ENCODE assay signal across 20 cellular contexts in genomic region chr16:84563316-84563715, GRCh38. TPM values are rescaled to one million over a fixed set of nuclear protein-coding genes. Genes with fewer than 3 reads are reported as not detected.
DNase-seq lines count a peak whose midpoint lies in the region; ATAC-seq, FAIRE-seq and TF ChIP-seq lines count a peak whose summit lies in the region.
"Had no signal": no experiment of that assay in that cellular context is flagged by ENCODE, and none has a peak within 500 bp of the region (broad histone marks: within the 10 kb centered on the region; RNA-seq: fewer than 3 reads in every experiment).

No MANE protein-coding gene starts in this region.

- WGBS in GM12878 (ENCODE audit: insufficient coverage, insufficient replicate concordance, low lambda C conversion rate, missing lambda C conversion rate): 100% methylated on average over 2 of the region's 2 CpGs
- 94 to 100% (median 97%) methylated on average over 2 of the region's 2 CpGs for WGBS in spleen, 5 donors
- WGBS in esophagus squamous epithelium, 2 donors: no CpG with 5 or more reads among the region's 2 CpGs

- DNase-seq in activated CD8-positive, alpha-beta memory T cell treated with anti-CD3 and anti-CD28 coated beads, Interleukin-2, amount 10 ng/mL, durations not matched to agents 7 days and 5 days: no peak
- DNase-seq in activated CD8-positive, alpha-beta memory T cell treated with anti-CD3 and anti-CD28 coated beads, Interleukin-2, amount 50 U/mL, for 48 hours: no peak
- DNase-seq in GM12878 (ENCODE audit: low read depth, low spot score) (no peak), spleen (peak; percentile 27), OCI-M1 (lab: John Stamatoyannopoulos, UW) (no peak), esophagus squamous epithelium (lab: John Stamatoyannopoulos, UW) (no peak)
- DNase-seq in stimulated activated CD4-positive, alpha-beta T cell treated with anti-CD3 and anti-CD28 coated beads, Interleukin-4, amount 100 ng/mL, for 24 hours: no peak
- DNase-seq: activated CD4-positive, alpha-beta T cell treated with anti-CD3 and anti-CD28 coated beads for 4 hours; kidney glomerular epithelial cell; mammary epithelial cell; NCI-H1092; NCI-H1930; NCI-H226; retina; stimulated activated CD4-positive, alpha-beta T cell treated with anti-CD3 and anti-CD28 coated beads, Interleukin-4, amount 100 ng/mL, for 4 hours; transverse colon had no signal

- H3K4me1 Mint-ChIP-seq in activated CD8-positive, alpha-beta memory T cell treated with anti-CD3 and anti-CD28 coated beads, Interleukin-2, amount 10 ng/mL, durations not matched to agents 7 days and 5 days: peaks cover 14% of the 10 kb centered on the region

- H3K4me3 Mint-ChIP-seq in activated CD8-positive, alpha-beta memory T cell treated with anti-CD3 and anti-CD28 coated beads, Interleukin-2, amount 10 ng/mL, durations not matched to agents 7 days and 5 days: no peak overlapping the region
- H3K4me3 Mint-ChIP-seq: activated naive CD4-positive, alpha-beta T cell treated with anti-CD3 and anti-CD28 coated beads, Interleukin-2, amount 50 U/mL, for 24 hours had no signal

- RAD21 ChIA-PET in GM12878 (lab: Charles Lee; ENCODE audit: unreplicated experiment): interaction anchor here (0.6 to 1.8 kb wide), 8 partner anchors 24 to 53 kb away, joined by 3 to 6 read pairs (median 4); no protein-coding TSS in a partner anchor

- in situ Hi-C loops in GM12878 (cut with MboI): no loop called here

- TF ChIP-seq POLR2A in GM12878 (IDR thresholded peaks at IDR 0.05; ENCODE audit: low read depth, low read length) (no peak), spleen (IDR thresholded peaks at IDR 0.05) (no peak), esophagus squamous epithelium (IDR thresholded peaks at IDR 0.05) (no peak)

- TF ChIP-seq RAD21 in GM12878 (IDR thresholded peaks at IDR 0.05; ENCODE audit: insufficient read depth, low read depth, low read length): no peak

- H3K36me3 ChIP-seq in HEK293 (ENCODE audit: control insufficient read depth in 2 of 2, insufficient read depth in 1 of 2, low read length in 2 of 2) (peaks cover 0 to 13% of the 10 kb centered on the region in 2 experiments; a peak in 1 of 3 replicates), GM12878 (ENCODE audit: control insufficient read depth in 2 of 2, insufficient read depth in 2 of 2, low read length in 1 of 2) (peaks cover 23 to 41% of the 10 kb centered on the region in 2 experiments), spleen (peaks cover 0 to 73% (median 41%) of the 10 kb centered on the region in 6 donors), esophagus squamous epithelium (peaks cover 0 to 20% (median 0%) of the 10 kb centered on the region in 3 donors)
- H3K36me3 ChIP-seq: transverse colon had no signal

- no peak overlapping the region for H3K27ac ChIP-seq in HEK293 (ENCODE audit: extremely low read depth, low read depth, low read length)
- peak overlapping the region; percentile 1; the same call in 1 of the 2 replicates for H3K27ac ChIP-seq in GM12878 (ENCODE audit: control insufficient read depth, insufficient read depth)
- peak overlapping the region in 5 of 8 donors; percentile 33 to 72 (median 56) for H3K27ac ChIP-seq in spleen
- no peak overlapping the region for H3K27ac ChIP-seq in esophagus squamous epithelium
- H3K27ac ChIP-seq: A549, transverse colon had no signal

- H3K79me2 ChIP-seq in GM12878 (ENCODE audit: control insufficient read depth, insufficient read depth, low read length): peaks cover 2% of the 10 kb centered on the region

- H2AFZ ChIP-seq in GM12878 (ENCODE audit: control insufficient read depth, low read depth, low read length): no peak overlapping the region

- no TSS peak for BruUV-seq in GM12878 (replicated peaks; lab: Mats Ljungman, UMichigan)

- no peak overlapping the region for H3K4me2 ChIP-seq in GM12878 (ENCODE audit: control insufficient read depth, insufficient read depth)
- H3K4me2 ChIP-seq: A549 had no signal

- H3K4me1 ChIP-seq in HEK293 (ENCODE audit: control insufficient read depth, insufficient read depth, low read length) (no peaks in the 10 kb centered on the region), GM12878 (ENCODE audit: control insufficient read depth, insufficient read depth, low read length) (peaks cover 21% of the 10 kb centered on the region), spleen (peaks cover 8 to 78% (median 44%) of the 10 kb centered on the region in 6 donors), esophagus squamous epithelium (no peaks in the 10 kb centered on the region)
- H3K4me1 ChIP-seq: A549 had no signal

- no peak for TF ChIP-seq EP300 in GM12878 (IDR thresholded peaks at IDR 0.05; ENCODE audit: borderline replicate concordance in 1 of 2, control insufficient read depth in 1 of 2, low read depth in 2 of 2, low read length in 2 of 2)

- POLR2A ChIA-PET in HEK293 (lab: Yijun Ruan, JAX) (no interaction called here), GM12878 (lab: Charles Lee) (interaction anchor here (0.5 to 1.9 kb wide), 5 partner anchors 11 to 40 kb away, joined by 3 to 10 read pairs (median 5); no protein-coding TSS in a partner anchor)

- no peak for TF ChIP-seq CTCF in HEK293 (tag by site-specific recombination; IDR thresholded peaks at IDR 0.05)
- no peak for TF ChIP-seq CTCF in GM12878 (IDR thresholded peaks at IDR 0.05 in 2 of 3, conservative IDR thresholded peaks at IDR 0.05 in 1 of 3; ENCODE audit: control insufficient read depth in 2 of 3, extremely low read depth in 1 of 3, insufficient read depth in 1 of 3, low read depth in 3 of 3, low read length in 3 of 3)
- TF ChIP-seq CTCF in spleen (IDR thresholded peaks at IDR 0.05 in 8 of 11, conservative IDR thresholded peaks at IDR 0.05 in 3 of 11): no peak
- TF ChIP-seq CTCF in esophagus squamous epithelium (IDR thresholded peaks at IDR 0.05): no peak

- H3K27me3 Mint-ChIP-seq in activated CD8-positive, alpha-beta memory T cell treated with anti-CD3 and anti-CD28 coated beads, Interleukin-2, amount 10 ng/mL, durations not matched to agents 7 days and 5 days: no peaks in the 10 kb centered on the region
- H3K27me3 Mint-ChIP-seq: activated naive CD4-positive, alpha-beta T cell treated with anti-CD3 and anti-CD28 coated beads, Interleukin-2, amount 50 U/mL, for 24 hours had no signal

- H3K9ac ChIP-seq in GM12878 (ENCODE audit: control insufficient read depth, insufficient read depth, low read length): no peak overlapping the region

- SMC1A ChIA-PET in GM12878 (lab: Charles Lee; ENCODE audit: uncharacterized antibody, unreplicated experiment): interaction anchor here (0.8 to 4.2 kb wide), 13 partner anchors 11 to 48 kb away, joined by 3 to 35 read pairs (median 5); no protein-coding TSS in a partner anchor

- no peaks in the 10 kb centered on the region for H4K20me1 ChIP-seq in GM12878 (ENCODE audit: control insufficient read depth, insufficient read depth)

- CTCF ChIA-PET in activated CD8-positive, alpha-beta memory T cell treated with anti-CD3 and anti-CD28 coated beads, Interleukin-2, amount 10 ng/mL, durations not matched to agents 7 days and 5 days (lab: Charles Lee): interaction anchor here (0.9 to 2.5 kb wide), 6 partner anchors 8 to 78 kb away, joined by 3 to 8 read pairs (median 4); no protein-coding TSS in a partner anchor
- CTCF ChIA-PET in HEK293 (lab: Yijun Ruan, JAX): interaction anchor here (0.7 kb wide), 1 partner anchor 53 kb away, joined by 3 read pairs; no protein-coding TSS in a partner anchor
- CTCF ChIA-PET in GM12878 (lab: Yijun Ruan, JAX): interaction anchor here (0.7 to 4.1 kb wide), 12 partner anchors 24 to 175 kb away, joined by 3 to 23 read pairs (median 3); no protein-coding TSS in a partner anchor

- H3K4me3 ChIP-seq in HEK293 (ENCODE audit: low read depth, low read length): no peak overlapping the region
- no peak overlapping the region for H3K4me3 ChIP-seq in GM12878
- H3K4me3 ChIP-seq in spleen: no peak overlapping the region
- no peak overlapping the region for H3K4me3 ChIP-seq in esophagus squamous epithelium
- H3K4me3 ChIP-seq: A549, transverse colon had no signal

- H3K27me3 ChIP-seq in GM12878 (replicated peaks in 1 of 2; ENCODE audit: control insufficient read depth in 2 of 2, insufficient read depth in 2 of 2, low read length in 1 of 2) (no peaks in the 10 kb centered on the region), spleen (replicated peaks in 1 of 7) (no peaks in the 10 kb centered on the region), esophagus squamous epithelium (peaks cover 0 to 10% (median 0%) of the 10 kb centered on the region in 4 donors)
- H3K27me3 ChIP-seq: transverse colon had no signal

- H3K9me3 ChIP-seq in HEK293 (ENCODE audit: control insufficient read depth, insufficient read depth, low read depth, low read length): no peaks in the 10 kb centered on the region
- no peaks in the 10 kb centered on the region; the same call in 2 of the 3 replicates for H3K9me3 ChIP-seq in GM12878 (replicated peaks; ENCODE audit: control insufficient read depth, insufficient read depth, low read length)
- no peaks in the 10 kb centered on the region for H3K9me3 ChIP-seq in spleen
- no peaks in the 10 kb centered on the region for H3K9me3 ChIP-seq in esophagus squamous epithelium
- H3K9me3 ChIP-seq: A549, transverse colon had no signal

- FAIRE-seq in GM12878 (lab: Jason Lieb, UNC): no peak
- FAIRE-seq: A549, H54 had no signal

- intact Hi-C loops in GM12878 (cut with micrococcal nuclease; ENCODE audit: unreplicated experiment) (loop anchor here (2.0 kb wide), 1 partner anchor 49 kb away; no protein-coding TSS in a partner anchor), spleen (cut with DNase I; ENCODE audit: low total_unique reads) (no loop called here), esophagus squamous epithelium (cut with DNase I) (no loop called here)

- ATAC-seq in activated CD8-positive, alpha-beta memory T cell treated with anti-CD3 and anti-CD28 coated beads, Interleukin-2, amount 10 ng/mL, durations not matched to agents 7 days and 5 days: no peak
- no peak for ATAC-seq in GM12878
- ATAC-seq: A549 had no signal

- peaks cover 56% of the 10 kb centered on the region for H3K36me3 Mint-ChIP-seq in activated CD8-positive, alpha-beta memory T cell treated with anti-CD3 and anti-CD28 coated beads, Interleukin-2, amount 10 ng/mL, durations not matched to agents 7 days and 5 days

- peak overlapping the region; percentile 54 for H3K27ac Mint-ChIP-seq in activated CD8-positive, alpha-beta memory T cell treated with anti-CD3 and anti-CD28 coated beads, Interleukin-2, amount 10 ng/mL, durations not matched to agents 7 days and 5 days
- H3K27ac Mint-ChIP-seq: activated naive CD4-positive, alpha-beta T cell treated with anti-CD3 and anti-CD28 coated beads, Interleukin-2, amount 50 U/mL, for 24 hours had no signal

- no peaks in the 10 kb centered on the region for H3K9me3 Mint-ChIP-seq in activated CD8-positive, alpha-beta memory T cell treated with anti-CD3 and anti-CD28 coated beads, Interleukin-2, amount 10 ng/mL, durations not matched to agents 7 days and 5 days (ENCODE audit: low read depth)
- H3K9me3 Mint-ChIP-seq: activated naive CD4-positive, alpha-beta T cell treated with anti-CD3 and anti-CD28 coated beads, Interleukin-2, amount 50 U/mL, for 24 hours had no signal

RNA-seq across cellular contexts. Expression of gene COTL1, which starts 54.6 kb away (rescaled TPM):
- 1,000 to 10,000 TPM; 1,052 to 1,190 TPM for total RNA-seq in activated CD8-positive, alpha-beta memory T cell treated with anti-CD3 and anti-CD28 coated beads, Interleukin-2, amount 10 ng/mL, durations not matched to agents 7 days and 5 days
- total RNA-seq in GM12878 (2013; cell fraction: nucleolus; rRNA removed): 94.3 and 106 TPM in 2 replicates
- total RNA-seq in GM12878 (2014; rRNA removed) (417 and 464 TPM in 2 replicates), GM12878 (2014; rRNA removed; fragmentation: Illumina TruSeq; extraction: Trizol) (241 and 279 TPM in 2 replicates), GM12878 (2021) (675 and 688 TPM in 2 replicates), spleen (100 to 1,000 TPM; 284 to 655 (median 457) TPM), esophagus squamous epithelium (10 to 100 TPM in 3 of 4 donors, 1 to 10 TPM in 1; 7.9 to 34.2 (median 23.4) TPM)
- polyA plus RNA-seq in GM12878 (2011; ENCODE audit: low read depth): 255 TPM
- polyA plus RNA-seq in GM12878 (2011; rRNA removed) (136 and 205 TPM in 2 replicates), GM12878 (2014; fragmentation: Illumina TruSeq; extraction: Trizol) (257 and 493 TPM in 2 replicates), GM12878 (2014; fragmentation: Nextera tagmentation; extraction: Ambion mirVana) (100 to 1,000 TPM; 140 to 235 TPM), GM12878 (2014; rRNA removed) (382 and 423 TPM in 2 replicates), GM12878 (2016; fragmentation: Nextera tagmentation; extraction: Ambion mirVana) (100 to 1,000 TPM; 146 to 894 TPM), spleen (100 to 1,000 TPM; 298 to 449 (median 303) TPM)
- 261 and 288 TPM in 2 replicates for polyA plus RNA-seq in GM12878 (2011; cell fraction: cytosol; rRNA removed)
- 174 and 206 TPM in 2 replicates for polyA plus RNA-seq in GM12878 (2011; cell fraction: nucleus; rRNA removed)
- 331 and 436 TPM in 2 replicates for polyA plus RNA-seq in GM12878 (2012)
- 103 and 174 TPM in 2 replicates for polyA minus RNA-seq in GM12878 (2011; rRNA and poly(A)+ RNA removed)
- 77.1 and 81.1 TPM in 2 replicates for polyA minus RNA-seq in GM12878 (2011; cell fraction: cytosol; rRNA and poly(A)+ RNA removed)
- polyA minus RNA-seq in GM12878 (2011; cell fraction: nucleus; rRNA and poly(A)+ RNA removed): 78.5 and 132 TPM in 2 replicates

RNA-seq across cellular contexts. Expression of gene MEAK7, which starts 58.9 kb away (rescaled TPM):
- 10 to 100 TPM; 37.9 to 73.9 TPM for total RNA-seq in activated CD8-positive, alpha-beta memory T cell treated with anti-CD3 and anti-CD28 coated beads, Interleukin-2, amount 10 ng/mL, durations not matched to agents 7 days and 5 days
- total RNA-seq in GM12878 (2013; cell fraction: nucleolus; rRNA removed): 39.4 and 41.4 TPM in 2 replicates
- total RNA-seq in GM12878 (2014; rRNA removed): 6.2 and 6.8 TPM in 2 replicates
- total RNA-seq in GM12878 (2014; rRNA removed; fragmentation: Illumina TruSeq; extraction: Trizol): 5.5 TPM in 2 replicates
- total RNA-seq in GM12878 (2021): 8.5 and 9.2 TPM in 2 replicates
- 4.0 TPM for polyA plus RNA-seq in GM12878 (2011; ENCODE audit: low read depth)
- 10.7 and 10.9 TPM in 2 replicates for polyA plus RNA-seq in GM12878 (2011; rRNA removed)
- polyA plus RNA-seq in GM12878 (2011; cell fraction: cytosol; rRNA removed): 8.5 and 11.3 TPM in 2 replicates
- polyA plus RNA-seq in GM12878 (2011; cell fraction: nucleus; rRNA removed): 10.4 and 11.0 TPM in 2 replicates
- polyA plus RNA-seq in GM12878 (2012): 3.1 and 3.9 TPM in 2 replicates
- polyA plus RNA-seq in GM12878 (2014; fragmentation: Illumina TruSeq; extraction: Trizol): 4.4 and 6.7 TPM in 2 replicates
- 1 to 10 TPM; 1.4 to 1.5 TPM for polyA plus RNA-seq in GM12878 (2014; fragmentation: Nextera tagmentation; extraction: Ambion mirVana)
- 5.6 and 5.9 TPM in 2 replicates for polyA plus RNA-seq in GM12878 (2014; rRNA removed)
- 10 to 100 TPM; 11.0 to 11.9 TPM for polyA plus RNA-seq in GM12878 (2016; fragmentation: Nextera tagmentation; extraction: Ambion mirVana)
- polyA minus RNA-seq in GM12878 (2011; rRNA and poly(A)+ RNA removed): 8.3 and 9.7 TPM in 2 replicates
- 2.7 and 5.7 TPM in 2 replicates for polyA minus RNA-seq in GM12878 (2011; cell fraction: cytosol; rRNA and poly(A)+ RNA removed)
- polyA minus RNA-seq in GM12878 (2011; cell fraction: nucleus; rRNA and poly(A)+ RNA removed): 5.4 and 9.5 TPM in 2 replicates
- total RNA-seq in spleen: 10 to 100 TPM in 5 of 7 donors, 1 to 10 TPM in 2; 9.4 to 14.9 (median 11.1) TPM
- 1 to 10 TPM; 1.5 to 2.7 (median 1.5) TPM for polyA plus RNA-seq in spleen
- 10 to 100 TPM; 20.2 to 35.9 (median 29.9) TPM for total RNA-seq in esophagus squamous epithelium

Comparison
In these comparisons a context has a peak if more than half of its experiments do, and no peak if none do; other contexts are left out.
1. H3K27ac ChIP-seq: peak in GM12878 (single experiment) and spleen (5 of 8); none in HEK293 (single experiment) and esophagus squamous epithelium (0 of 4).